In genomic region chr9:123440256-123440655, GRCh38 we compare ENCODE assay signal across 26 cellular contexts.
"Had no signal": no experiment of that assay in that cellular context is flagged by ENCODE, and none has a peak within 500 bp of the region (broad histone marks: within the 10 kb centered on the region; RNA-seq: fewer than 3 reads in every experiment).

No MANE protein-coding gene starts in this region.

- H3K27ac Mint-ChIP-seq: effector memory CD8-positive, alpha-beta T cell; naive thymus-derived CD4-positive, alpha-beta T cell; nephron; stimulated activated naive B cell treated with anti-CD40 and anti-IgM and Interleukin-4, amounts not matched to agents 10 μg/mL and 1 μg/mL and 100 μg/mL, for 72 hours; stimulated activated naive CD8-positive, alpha-beta T cell treated with anti-CD3 and anti-CD28 coated beads, Interleukin-15, amount 100 ng/mL, for 72 hours had no signal

- H3K4me1 Mint-ChIP-seq: naive thymus-derived CD4-positive, alpha-beta T cell; stimulated activated naive B cell treated with anti-CD40 and anti-IgM and Interleukin-4, amounts not matched to agents 10 μg/mL and 1 μg/mL and 100 μg/mL, for 72 hours; stimulated activated naive CD8-positive, alpha-beta T cell treated with anti-CD3 and anti-CD28 coated beads, Interleukin-15, amount 100 ng/mL, for 72 hours had no signal

- H3K9ac ChIP-seq: parathyroid adenoma had no signal

- DNase-seq: cortex of kidney; effector memory CD8-positive, alpha-beta T cell; foreskin keratinocyte; glutamatergic neuron; heart right ventricle; hippocampal formation; left cardiac atrium; left lung; mesenchymal stem cell; midbrain; sigmoid colon; stimulated activated CD4-positive, alpha-beta T cell treated with anti-CD3 and anti-CD28 coated beads, Interleukin-2, amount 100 ng/mL, for 48 hours; stimulated activated naive B cell treated with anti-CD40 and anti-IgM and Interleukin-4, amounts not matched to agents 10 μg/mL and 1 μg/mL and 100 μg/mL, for 72 hours; stimulated activated naive CD8-positive, alpha-beta T cell treated with anti-CD3 and anti-CD28 coated beads, Interleukin-15, amount 100 ng/mL, for 72 hours; transverse colon; upper lobe of right lung; uterus had no signal

- H3K27ac ChIP-seq: epithelial cell of prostate, esophagus muscularis mucosa, foreskin keratinocyte, gastroesophageal sphincter, heart right ventricle, left lung, parathyroid adenoma, prostate gland, right atrium auricular region, sigmoid colon, suprapubic skin, transverse colon, upper lobe of right lung, uterus had no signal

- H3K9me3 Mint-ChIP-seq: effector memory CD8-positive, alpha-beta T cell; naive thymus-derived CD4-positive, alpha-beta T cell; nephron; stimulated activated naive B cell treated with anti-CD40 and anti-IgM and Interleukin-4, amounts not matched to agents 10 μg/mL and 1 μg/mL and 100 μg/mL, for 72 hours; stimulated activated naive CD8-positive, alpha-beta T cell treated with anti-CD3 and anti-CD28 coated beads, Interleukin-15, amount 100 ng/mL, for 72 hours had no signal

- H2AFZ ChIP-seq: parathyroid adenoma had no signal

- H3K79me2 ChIP-seq: parathyroid adenoma had no signal

- H3K4me3 Mint-ChIP-seq: effector memory CD8-positive, alpha-beta T cell; naive thymus-derived CD4-positive, alpha-beta T cell; nephron; stimulated activated naive B cell treated with anti-CD40 and anti-IgM and Interleukin-4, amounts not matched to agents 10 μg/mL and 1 μg/mL and 100 μg/mL, for 72 hours; stimulated activated naive CD8-positive, alpha-beta T cell treated with anti-CD3 and anti-CD28 coated beads, Interleukin-15, amount 100 ng/mL, for 72 hours had no signal

- H3K4me1 ChIP-seq: esophagus muscularis mucosa, foreskin keratinocyte, gastroesophageal sphincter, heart right ventricle, left lung, parathyroid adenoma, prostate gland, right atrium auricular region, sigmoid colon, suprapubic skin, transverse colon, upper lobe of right lung, uterus had no signal

- H3K27me3 Mint-ChIP-seq: effector memory CD8-positive, alpha-beta T cell; naive thymus-derived CD4-positive, alpha-beta T cell; stimulated activated naive B cell treated with anti-CD40 and anti-IgM and Interleukin-4, amounts not matched to agents 10 μg/mL and 1 μg/mL and 100 μg/mL, for 72 hours; stimulated activated naive CD8-positive, alpha-beta T cell treated with anti-CD3 and anti-CD28 coated beads, Interleukin-15, amount 100 ng/mL, for 72 hours had no signal

- H3K9me3 ChIP-seq: esophagus muscularis mucosa, gastroesophageal sphincter, heart right ventricle, left lung, prostate gland, right atrium auricular region, sigmoid colon, suprapubic skin, transverse colon, upper lobe of right lung, uterus had no signal

- ATAC-seq: effector memory CD8-positive, alpha-beta T cell; foreskin keratinocyte; gastroesophageal sphincter; heart right ventricle; left cardiac atrium; left lung; naive thymus-derived CD4-positive, alpha-beta T cell; stimulated activated naive B cell treated with anti-CD40 and anti-IgM and Interleukin-4, amounts not matched to agents 10 μg/mL and 1 μg/mL and 100 μg/mL, for 72 hours; stimulated activated naive CD8-positive, alpha-beta T cell treated with anti-CD3 and anti-CD28 coated beads, Interleukin-15, amount 100 ng/mL, for 72 hours; upper lobe of right lung had no signal

- H3K27me3 ChIP-seq: esophagus muscularis mucosa, foreskin keratinocyte, gastroesophageal sphincter, heart right ventricle, left lung, right atrium auricular region, sigmoid colon, suprapubic skin, transverse colon, upper lobe of right lung, uterus had no signal
